2 cellular contexts compared by ENCODE assay signal in genomic region chr10:49600781-49601400, GRCh38.
TF ChIP-seq lines count a peak whose summit lies in the region.

No MANE protein-coding gene starts in this region.

TF ChIP-seq in SK-N-SH, 30 proteins besides CTCF, POLR2A, EP300 and RAD21 (continued from another document):
- TF ChIP-seq PBX3 (IDR thresholded peaks at IDR 0.05) (no peak), FOXJ3 (CRISPR knock-in tag; IDR thresholded peaks at IDR 0.05) (no peak), GATA2 (CRISPR knock-in tag; IDR thresholded peaks at IDR 0.05) (no peak), CHD2 (IDR thresholded peaks at IDR 0.05; ENCODE audit: low read length, partially characterized antibody) (no peak), SIN3A (IDR thresholded peaks at IDR 0.05; ENCODE audit: borderline replicate concordance, low read depth, low read length) (no peak), MEF2A (IDR thresholded peaks at IDR 0.05; ENCODE audit: borderline replicate concordance, low read depth) (no peak), TEAD4 (IDR thresholded peaks at IDR 0.05; ENCODE audit: borderline replicate concordance, insufficient read depth) (no peak), FOSL2 (IDR thresholded peaks at IDR 0.05; ENCODE audit: borderline replicate concordance, low read depth) (no peak), MXI1 (IDR thresholded peaks at IDR 0.05; ENCODE audit: low read depth, low read length) (no peak), NFIC (IDR thresholded peaks at IDR 0.05; ENCODE audit: borderline replicate concordance) (no peak), IRF3 (IDR thresholded peaks at IDR 0.05; ENCODE audit: low read depth, low read length) (no peak)

TF ChIP-seq in SK-N-SH treated with all-trans-retinoic acid at 6 μM for 48 hours, 23 proteins besides CTCF, POLR2A, EP300 and RAD21 (continued from another document):
- no peak for TF ChIP-seq TSHZ2 (CRISPR knock-in tag; IDR thresholded peaks at IDR 0.05)
